16 cellular contexts compared by ENCODE assay signal in the genomic region with DNA sequence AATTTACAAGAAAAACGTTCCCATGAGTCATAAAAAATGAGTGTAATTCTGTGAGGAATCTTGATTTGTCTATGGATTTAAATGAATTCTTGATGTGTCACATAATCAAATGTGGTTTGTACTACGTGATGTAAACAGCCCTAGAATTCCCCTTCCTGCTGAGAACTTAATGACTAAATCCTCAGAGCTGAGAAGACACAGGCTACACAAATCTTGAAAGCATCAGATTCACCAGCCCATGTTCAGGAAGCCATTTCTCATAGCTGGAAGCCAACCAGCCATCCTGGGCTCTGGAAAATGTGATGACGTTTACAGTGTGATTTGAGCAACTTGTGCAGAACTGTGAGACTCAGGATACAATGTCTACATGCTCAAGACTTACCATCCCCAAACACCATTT.
DNase-seq lines count a peak whose midpoint lies in the region; ATAC-seq and TF ChIP-seq lines count a peak whose summit lies in the region.
"Had no signal": no experiment of that assay in that cellular context is flagged by ENCODE, and none has a peak within 500 bp of the region (broad histone marks: within the 10 kb centered on the region; RNA-seq: fewer than 3 reads in every experiment).

No MANE protein-coding gene starts in this region.

- peak overlapping the region; percentile 75 for H3K9ac ChIP-seq in mesenchymal stem cell (ENCODE audit: low read length)

- no peak overlapping the region for H3K27ac Mint-ChIP-seq in activated CD4-positive, alpha-beta memory T cell treated with anti-CD3 and anti-CD28 coated beads for 36 hours
- H3K27ac Mint-ChIP-seq: CD8-positive, alpha-beta memory T cell; dendritic cell treated with granulocyte-macrophage colony-stimulating factor and Interleukin-4, amounts not matched to agents 40 ng/mL and 50 ng/mL, for 4 days; natural killer cell; stimulated activated naive CD8-positive, alpha-beta T cell treated with anti-CD3 and anti-CD28 coated beads, Interleukin-15, Interleukin-2, amounts not matched to agents 100 ng/mL and 50 ng/mL, for 24 hours had no signal

- no peak overlapping the region for H3K18ac ChIP-seq in mesenchymal stem cell (ENCODE audit: low read depth in 1 of 2, low read length in 2 of 2)

- peak overlapping the region; percentile 77 for H3K27ac ChIP-seq in mesenchymal stem cell (ENCODE audit: low read length, poor library complexity, severe bottlenecking)

- H3K36me3 ChIP-seq in MG63 (no peaks in the 10 kb centered on the region), mesenchymal stem cell (ENCODE audit: control insufficient read depth in 1 of 2, insufficient read depth in 2 of 2, low read depth in 1 of 2, low read length in 2 of 2) (peaks cover 0 to 2% of the 10 kb centered on the region in 2 experiments)

- H3K27me3 Mint-ChIP-seq in activated CD4-positive, alpha-beta memory T cell treated with anti-CD3 and anti-CD28 coated beads for 36 hours = no peaks in the 10 kb centered on the region
- H3K27me3 Mint-ChIP-seq: CD8-positive, alpha-beta memory T cell; dendritic cell treated with granulocyte-macrophage colony-stimulating factor and Interleukin-4, amounts not matched to agents 40 ng/mL and 50 ng/mL, for 4 days; IgD-negative memory B cell; stimulated activated naive CD8-positive, alpha-beta T cell treated with anti-CD3 and anti-CD28 coated beads, Interleukin-15, Interleukin-2, amounts not matched to agents 100 ng/mL and 50 ng/mL, for 24 hours had no signal

- H3K4me3 Mint-ChIP-seq in activated CD4-positive, alpha-beta memory T cell treated with anti-CD3 and anti-CD28 coated beads for 36 hours = no peak overlapping the region
- H3K4me3 Mint-ChIP-seq: CD8-positive, alpha-beta memory T cell; dendritic cell treated with granulocyte-macrophage colony-stimulating factor and Interleukin-4, amounts not matched to agents 40 ng/mL and 50 ng/mL, for 4 days; IgD-negative memory B cell; natural killer cell; stimulated activated naive CD8-positive, alpha-beta T cell treated with anti-CD3 and anti-CD28 coated beads, Interleukin-15, Interleukin-2, amounts not matched to agents 100 ng/mL and 50 ng/mL, for 24 hours had no signal

- no peak overlapping the region for H2AK5ac ChIP-seq in mesenchymal stem cell (ENCODE audit: low read length, severe bottlenecking)

- H3K36me3 Mint-ChIP-seq in activated CD4-positive, alpha-beta memory T cell treated with anti-CD3 and anti-CD28 coated beads for 36 hours = no peaks in the 10 kb centered on the region
- H3K36me3 Mint-ChIP-seq: CD8-positive, alpha-beta memory T cell; IgD-negative memory B cell; natural killer cell had no signal

- H3K23ac ChIP-seq in mesenchymal stem cell (ENCODE audit: low read length in 2 of 2) = no peak overlapping the region

- H3K79me1 ChIP-seq in mesenchymal stem cell (replicated peaks; ENCODE audit: low read length, poor library complexity, severe bottlenecking) = no peaks in the 10 kb centered on the region

- H3K14ac ChIP-seq in mesenchymal stem cell (ENCODE audit: low read length in 2 of 2) = no peak overlapping the region

- DNase-seq in AG20443 (ENCODE audit: low spot score) (peak; percentile 84), MG63 (peak; percentile 88), choroid plexus epithelial cell (ENCODE audit: low read depth) (peak; percentile 95), mesenchymal stem cell (peak; percentile 99), NCI-H1694 treated with DMSO at 0.1 percent for 48 hours (lab: John Stamatoyannopoulos, UW) (no peak)
- DNase-seq in activated CD4-positive, alpha-beta memory T cell treated with anti-CD3 and anti-CD28 coated beads for 36 hours = no peak
- DNase-seq: activated effector memory CD4-positive, alpha-beta T cell treated with Interleukin-2 at 50 U/mL for 16 hours; CD8-positive, alpha-beta memory T cell; natural killer cell; NCI-H2107 had no signal

- H3K27me3 ChIP-seq in MG63 = no peaks in the 10 kb centered on the region
- no peaks in the 10 kb centered on the region for H3K27me3 ChIP-seq in mesenchymal stem cell (ENCODE audit: control insufficient read depth in 1 of 2, insufficient read depth in 1 of 2, low read length in 2 of 2)

- no peak overlapping the region for H3K4me3 ChIP-seq in MG63
- no peak overlapping the region for H3K4me3 ChIP-seq in choroid plexus epithelial cell (ENCODE audit: low read depth, low read length)
- no peak overlapping the region for H3K4me3 ChIP-seq in mesenchymal stem cell (ENCODE audit: insufficient read depth in 1 of 2, low read depth in 1 of 2, low read length in 2 of 2)

- POLR2A ChIA-PET in activated CD4-positive, alpha-beta memory T cell treated with anti-CD3 and anti-CD28 coated beads for 36 hours (lab: Charles Lee) = no interaction called here

- no peak overlapping the region for H2BK120ac ChIP-seq in mesenchymal stem cell (ENCODE audit: low read depth, low read length)

- TF ChIP-seq CTCF in choroid plexus epithelial cell (conservative IDR thresholded peaks at IDR 0.05; ENCODE audit: low read depth, low read length) = no peak

- CTCF ChIA-PET in activated CD4-positive, alpha-beta memory T cell treated with anti-CD3 and anti-CD28 coated beads for 36 hours (lab: Charles Lee) = no interaction called here

- H3K9me3 ChIP-seq in MG63 (peaks cover 10% of the 10 kb centered on the region), mesenchymal stem cell (ENCODE audit: control insufficient read depth, low read length) (peaks cover 10% of the 10 kb centered on the region)

- WGBS in mesenchymal stem cell = 0% methylated on average over 2 of the region's 3 CpGs

- H2BK15ac ChIP-seq in mesenchymal stem cell (ENCODE audit: low read depth, poor library complexity, severe bottlenecking) = no peak overlapping the region

- H3K9me3 Mint-ChIP-seq in activated CD4-positive, alpha-beta memory T cell treated with anti-CD3 and anti-CD28 coated beads for 36 hours = peaks cover 9% of the 10 kb centered on the region

- H3K4ac ChIP-seq in mesenchymal stem cell (ENCODE audit: low read depth in 1 of 2, low read length in 2 of 2) = no peak overlapping the region

- H2BK5ac ChIP-seq in mesenchymal stem cell (ENCODE audit: low read depth, low read length, poor library complexity, severe bottlenecking) = no peak overlapping the region

- H3K4me1 ChIP-seq in mesenchymal stem cell (ENCODE audit: control insufficient read depth, insufficient read depth, low read depth, low read length) = no peaks in the 10 kb centered on the region

- no peak overlapping the region for H3K4me2 ChIP-seq in mesenchymal stem cell (ENCODE audit: low read length, poor library complexity, severe bottlenecking)

- H2AFZ ChIP-seq in mesenchymal stem cell (ENCODE audit: low read depth, low read length) = no peak overlapping the region

- ATAC-seq in GM18517 (IDR thresholded peaks at IDR 0.05; ENCODE audit: unreplicated experiment) (no peak), HG03139 (IDR thresholded peaks at IDR 0.05; ENCODE audit: unreplicated experiment) (no peak)
- ATAC-seq: natural killer cell, Panc1 had no signal

- H2BK12ac ChIP-seq in mesenchymal stem cell (ENCODE audit: low read length in 2 of 2) = no peak overlapping the region

- H4K8ac ChIP-seq in mesenchymal stem cell (ENCODE audit: low read length) = no peak overlapping the region

- intact Hi-C loops in activated CD4-positive, alpha-beta memory T cell treated with anti-CD3 and anti-CD28 coated beads for 36 hours (cut with micrococcal nuclease) = no loop called here

- H4K91ac ChIP-seq in mesenchymal stem cell (ENCODE audit: low read length) = no peak overlapping the region

- H3K4me1 Mint-ChIP-seq in activated CD4-positive, alpha-beta memory T cell treated with anti-CD3 and anti-CD28 coated beads for 36 hours (ENCODE audit: low read depth) = no peaks in the 10 kb centered on the region
- H3K4me1 Mint-ChIP-seq: CD8-positive, alpha-beta memory T cell; IgD-negative memory B cell; natural killer cell had no signal

Comparison
In these comparisons a context has a peak if more than half of its experiments do, and no peak if none do; other contexts are left out.
1. DNase-seq: peak in AG20443 (single experiment), MG63 (single experiment), choroid plexus epithelial cell (single experiment) and mesenchymal stem cell (single experiment); none in NCI-H1694 treated with DMSO at 0.1 percent for 48 hours (single experiment) and activated CD4-positive, alpha-beta memory T cell treated with anti-CD3 and anti-CD28 coated beads for 36 hours (single experiment).